Comparison of ENCODE assay signal across 1 cellular context in the genomic region with DNA sequence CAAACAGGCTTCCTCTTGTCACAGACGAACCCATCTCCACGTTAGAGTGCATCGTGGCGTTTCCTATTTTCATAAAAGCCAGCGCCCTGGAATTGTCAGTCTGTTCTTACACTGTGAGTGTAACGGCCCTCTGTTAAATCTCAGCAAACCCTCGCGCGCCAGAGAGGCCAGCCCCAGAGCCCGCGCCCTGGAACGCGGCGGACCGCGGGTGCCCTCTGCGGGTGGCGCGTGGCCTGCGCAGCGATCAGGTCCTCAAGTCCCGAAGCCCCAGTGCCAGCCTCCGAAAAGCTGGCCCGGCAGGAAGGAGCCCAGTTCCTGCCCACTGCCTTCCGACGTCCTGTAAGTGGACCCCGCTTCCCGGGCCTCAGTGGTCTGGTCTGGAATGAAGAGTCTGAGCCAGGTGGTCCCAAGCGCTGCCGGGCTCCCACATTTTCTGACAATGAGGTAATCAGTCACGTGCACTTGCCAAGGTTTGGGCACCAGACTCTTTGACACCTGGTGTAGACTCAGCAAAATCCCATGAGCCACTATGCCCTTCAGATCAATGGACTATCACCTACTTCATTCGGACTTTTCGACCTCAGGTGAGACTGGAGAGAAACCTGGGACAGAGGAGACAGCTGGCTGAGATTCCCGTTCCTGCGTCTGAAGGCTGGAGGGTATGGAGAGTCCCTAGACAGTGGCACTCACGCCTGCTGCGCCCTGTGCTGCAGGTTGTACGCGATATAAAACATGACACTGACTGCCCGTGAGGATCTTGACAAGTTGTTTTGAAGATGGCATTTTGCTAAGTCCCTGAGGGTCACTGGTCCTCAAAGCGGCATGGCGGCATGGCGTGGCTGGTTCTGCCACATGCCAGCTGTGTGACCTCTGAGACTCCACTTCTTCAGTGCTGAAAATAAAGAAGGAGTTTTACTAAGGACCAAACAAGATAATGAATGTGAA.
TF ChIP-seq lines count a peak whose summit lies in the region.

No MANE protein-coding gene starts in this region.

TF ChIP-seq in GM12878, 131 proteins besides CTCF, POLR2A, EP300 and RAD21 (continued from another document):
- no peak for TF ChIP-seq E4F1 (IDR thresholded peaks at IDR 0.05; ENCODE audit: borderline replicate concordance, partially characterized antibody)
- TF ChIP-seq YY1 (IDR thresholded peaks at IDR 0.05; ENCODE audit: low read depth, low read length), result 0 out of 2 replicates have a peak, but pooled peaks have one; percentile 61
- TF ChIP-seq E2F4 (IDR thresholded peaks at IDR 0.05; ENCODE audit: low read depth, low read length), result 0 out of 2 replicates have a peak, but pooled peaks have one; percentile 35
- TF ChIP-seq DPF2 (IDR thresholded peaks at IDR 0.05), result no peak
- TF ChIP-seq, protein P1, sequence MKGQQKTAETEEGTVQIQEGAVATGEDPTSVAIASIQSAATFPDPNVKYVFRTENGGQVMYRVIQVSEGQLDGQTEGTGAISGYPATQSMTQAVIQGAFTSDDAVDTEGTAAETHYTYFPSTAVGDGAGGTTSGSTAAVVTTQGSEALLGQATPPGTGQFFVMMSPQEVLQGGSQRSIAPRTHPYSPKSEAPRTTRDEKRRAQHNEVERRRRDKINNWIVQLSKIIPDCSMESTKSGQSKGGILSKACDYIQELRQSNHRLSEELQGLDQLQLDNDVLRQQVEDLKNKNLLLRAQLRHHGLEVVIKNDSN (IDR thresholded peaks at IDR 0.05; ENCODE audit: borderline replicate concordance, extremely low read length, insufficient read depth, low read depth, low read length), result peak; percentile 48
- no peak for TF ChIP-seq ZNF24 (IDR thresholded peaks at IDR 0.05)
- TF ChIP-seq MXI1 (IDR thresholded peaks at IDR 0.05; ENCODE audit: low read depth, low read length), result no peak
- no peak; the same call in 1 of the 2 replicates for TF ChIP-seq GATAD2B (conservative IDR thresholded peaks at IDR 0.05; ENCODE audit: low read depth)
- no peak for TF ChIP-seq ZNF622 (IDR thresholded peaks at IDR 0.05)
- TF ChIP-seq, protein P2, sequence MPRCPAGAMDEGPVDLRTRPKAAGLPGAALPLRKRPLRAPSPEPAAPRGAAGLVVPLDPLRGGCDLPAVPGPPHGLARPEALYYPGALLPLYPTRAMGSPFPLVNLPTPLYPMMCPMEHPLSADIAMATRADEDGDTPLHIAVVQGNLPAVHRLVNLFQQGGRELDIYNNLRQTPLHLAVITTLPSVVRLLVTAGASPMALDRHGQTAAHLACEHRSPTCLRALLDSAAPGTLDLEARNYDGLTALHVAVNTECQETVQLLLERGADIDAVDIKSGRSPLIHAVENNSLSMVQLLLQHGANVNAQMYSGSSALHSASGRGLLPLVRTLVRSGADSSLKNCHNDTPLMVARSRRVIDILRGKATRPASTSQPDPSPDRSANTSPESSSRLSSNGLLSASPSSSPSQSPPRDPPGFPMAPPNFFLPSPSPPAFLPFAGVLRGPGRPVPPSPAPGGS (IDR thresholded peaks at IDR 0.05; ENCODE audit: borderline replicate concordance, insufficient read depth, low read depth, low read length, poor library complexity, severe bottlenecking), result no peak
- TF ChIP-seq ATF7 (IDR thresholded peaks at IDR 0.05; ENCODE audit: low read depth), result peak; percentile 41; the same call in 1 of the 2 replicates
- TF ChIP-seq CREB1 (IDR thresholded peaks at IDR 0.05; ENCODE audit: low read depth), result no peak
- TF ChIP-seq SMC3 (IDR thresholded peaks at IDR 0.05; ENCODE audit: borderline replicate concordance, low read length), result peak; percentile 84
- 0 out of 2 replicates have a peak, but pooled peaks have one; percentile 53 for TF ChIP-seq SMARCA5 (IDR thresholded peaks at IDR 0.05)
- peak; percentile 52; the same call in 1 of the 2 replicates for TF ChIP-seq RB1 (IDR thresholded peaks at IDR 0.05; ENCODE audit: borderline replicate concordance)
- no peak for TF ChIP-seq SP1 (IDR thresholded peaks at IDR 0.05; ENCODE audit: low read depth, low read length)
- TF ChIP-seq BHLHE40 (IDR thresholded peaks at IDR 0.05; ENCODE audit: borderline replicate concordance in 1 of 2, low read depth in 2 of 2, low read length in 1 of 2), result peak; percentile 32 to 81; a peak in 3 of 4 replicates
TF ChIP-seq in GM12878: peak in this region for 9.
